In the genomic region with DNA sequence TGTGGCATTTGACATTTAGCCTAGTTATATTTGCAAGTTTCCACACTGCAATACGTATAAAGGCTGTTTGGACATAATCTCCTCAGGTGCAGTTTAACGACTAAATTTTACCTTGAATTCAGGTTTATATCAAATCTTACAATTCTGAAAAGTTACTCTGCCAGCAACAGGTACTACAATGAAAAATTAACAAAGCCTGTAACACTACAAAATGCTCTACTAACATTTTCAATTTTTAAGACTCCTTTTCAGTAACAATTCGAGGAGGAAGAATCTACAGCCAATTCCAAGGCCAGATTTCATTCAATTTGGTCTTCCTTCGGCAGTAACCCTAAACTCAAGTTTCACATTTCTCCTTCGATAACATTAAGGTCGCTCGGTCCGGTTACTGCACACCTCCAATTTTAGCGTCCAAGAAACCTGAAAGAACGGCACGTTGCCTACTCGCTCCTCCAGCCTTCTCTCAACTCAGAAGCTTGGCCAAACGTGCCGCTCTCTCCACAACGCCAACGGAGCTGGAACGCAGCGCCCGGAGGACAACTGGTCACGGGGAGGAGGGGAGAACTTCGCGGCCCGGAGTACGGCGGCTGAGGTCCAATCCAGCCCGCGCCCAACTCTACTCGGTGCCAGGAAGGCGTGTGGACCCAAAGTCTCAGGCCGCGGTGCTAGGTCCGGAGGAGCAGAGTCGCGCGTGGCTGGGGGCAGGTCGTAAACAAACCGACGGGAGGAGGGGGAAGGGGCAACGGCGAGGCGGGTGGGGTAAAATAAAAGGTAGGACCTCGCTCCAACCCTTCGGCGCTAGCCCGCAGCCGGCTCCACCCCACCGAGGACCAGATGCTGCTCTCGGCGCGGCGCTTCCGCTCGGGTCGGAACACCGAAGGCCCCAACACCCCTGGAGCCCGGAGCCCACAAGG, we compare ENCODE assay signal across 8 cellular contexts. TPM values are rescaled to one million over a fixed set of nuclear protein-coding genes. Genes with fewer than 3 reads are reported as not detected.
DNase-seq lines count a peak whose midpoint lies in the region; ATAC-seq and TF ChIP-seq lines count a peak whose summit lies in the region.

No MANE protein-coding gene starts in this region.

- peaks cover 18% of the 10 kb centered on the region for H3K4me1 Mint-ChIP-seq in stimulated activated naive CD8-positive, alpha-beta T cell treated with anti-CD3 and anti-CD28 coated beads, Interleukin-15, amount 100 ng/mL, for 72 hours

- H3K27ac ChIP-seq in esophagus squamous epithelium, result peak overlapping the region; percentile 98 to 99 (median 98)

- ATAC-seq in HG02588 (IDR thresholded peaks at IDR 0.05; ENCODE audit: unreplicated experiment), result peak; percentile 18
- ATAC-seq in stimulated activated naive CD8-positive, alpha-beta T cell treated with anti-CD3 and anti-CD28 coated beads, Interleukin-15, amount 100 ng/mL, for 72 hours, result peak; percentile 41

- no peak for TF ChIP-seq POLR2A in esophagus squamous epithelium (IDR thresholded peaks at IDR 0.05)

- 1% methylated on average over 10 to 33 of the region's 56 CpGs for WGBS in esophagus squamous epithelium, 2 donors

- TF ChIP-seq CTCF in esophagus squamous epithelium (IDR thresholded peaks at IDR 0.05), result no peak

- H3K9me3 Mint-ChIP-seq in stimulated activated naive CD8-positive, alpha-beta T cell treated with anti-CD3 and anti-CD28 coated beads, Interleukin-15, amount 100 ng/mL, for 72 hours, result no peaks in the 10 kb centered on the region

- no peaks in the 10 kb centered on the region for H3K27me3 Mint-ChIP-seq in stimulated activated naive CD8-positive, alpha-beta T cell treated with anti-CD3 and anti-CD28 coated beads, Interleukin-15, amount 100 ng/mL, for 72 hours

- intact Hi-C loops in esophagus squamous epithelium (cut with DNase I), result loop anchor here (10.0 kb wide), 1 partner anchor 161 kb away; a partner anchor contains a TSS

- H3K4me3 ChIP-seq in esophagus squamous epithelium, result peak overlapping the region; percentile 90 to 99 (median 97)

- no peaks in the 10 kb centered on the region for H3K27me3 ChIP-seq in esophagus squamous epithelium

- H3K36me3 ChIP-seq in esophagus squamous epithelium, result no peaks in the 10 kb centered on the region

- peak overlapping the region; percentile 94 to 96 for H3K4me3 Mint-ChIP-seq in stimulated activated naive CD8-positive, alpha-beta T cell treated with anti-CD3 and anti-CD28 coated beads, Interleukin-15, amount 100 ng/mL, for 72 hours

- H3K27ac Mint-ChIP-seq in stimulated activated naive CD8-positive, alpha-beta T cell treated with anti-CD3 and anti-CD28 coated beads, Interleukin-15, amount 100 ng/mL, for 72 hours, result peak overlapping the region; percentile 95 to 99

- peak; percentile 30 for DNase-seq in NCI-H345 (lab: John Stamatoyannopoulos, UW)
- no peak for DNase-seq in NCI-H345 treated with DMSO at 0.1 percent for 48 hours (lab: John Stamatoyannopoulos, UW; ENCODE audit: unreplicated experiment)
- DNase-seq in NCI-H1092 (lab: John Stamatoyannopoulos, UW), result peak; percentile 36
- DNase-seq in activated T-cell treated with anti-CD3 and anti-CD28 coated beads for 48 hours (ENCODE audit: low read depth), result peak; percentile 31
- DNase-seq in esophagus squamous epithelium (lab: John Stamatoyannopoulos, UW), result peak; percentile 35
- DNase-seq in myocyte (ENCODE audit: low read depth), result peak; percentile 69
- no peak for DNase-seq in stimulated activated naive CD8-positive, alpha-beta T cell treated with anti-CD3 and anti-CD28 coated beads, Interleukin-15, amount 100 ng/mL, for 72 hours

- no peaks in the 10 kb centered on the region for H3K9me3 ChIP-seq in esophagus squamous epithelium

- peaks cover 4 to 47% (median 22%) of the 10 kb centered on the region in 3 donors for H3K4me1 ChIP-seq in esophagus squamous epithelium

RNA-seq across cellular contexts. Expression of a gene that starts 0.7 kb away (rescaled TPM):
- total RNA-seq in esophagus squamous epithelium (10 to 100 TPM in 3 of 4 donors, 1 to 10 TPM in 1; 7.6 to 41.6 (median 20.7) TPM), myocyte (53.9 and 77.2 TPM in 2 replicates)
- polyA plus RNA-seq in myocyte (2012), result 10.4 TPM

Comparison
In these comparisons a context has a peak if more than half of its experiments do, and no peak if none do; other contexts are left out.
1. DNase-seq: peak in NCI-H345 (single experiment), NCI-H1092 (single experiment), activated T-cell treated with anti-CD3 and anti-CD28 coated beads for 48 hours (single experiment), esophagus squamous epithelium (single experiment) and myocyte (single experiment); none in NCI-H345 treated with DMSO at 0.1 percent for 48 hours (single experiment) and stimulated activated naive CD8-positive, alpha-beta T cell treated with anti-CD3 and anti-CD28 coated beads, Interleukin-15, amount 100 ng/mL, for 72 hours (0 of 2).